Comparison of ENCODE assay signal across 21 cellular contexts in genomic region chr19:31392514-31392913, GRCh38. TPM values are rescaled to one million over a fixed set of nuclear protein-coding genes. Genes with fewer than 3 reads are reported as not detected.
DNase-seq lines count a peak whose midpoint lies in the region; ATAC-seq and TF ChIP-seq lines count a peak whose summit lies in the region.
"Had no signal": no experiment of that assay in that cellular context is flagged by ENCODE, and none has a peak within 500 bp of the region (broad histone marks: within the 10 kb centered on the region; RNA-seq: fewer than 3 reads in every experiment).

No MANE protein-coding gene starts in this region.

- H3K36me3 ChIP-seq in HEK293 (ENCODE audit: control insufficient read depth in 2 of 2, insufficient read depth in 1 of 2, low read length in 2 of 2) (no peaks in the 10 kb centered on the region), adipocyte (ENCODE audit: control insufficient read depth, insufficient read depth, low read length, severe bottlenecking) (no peaks in the 10 kb centered on the region)
- H3K36me3 ChIP-seq: SJCRH30 had no signal

- H3K4me3 ChIP-seq in HEK293 (ENCODE audit: low read depth, low read length) (no peak overlapping the region), adipocyte (ENCODE audit: low read length) (peak overlapping the region; percentile 36), fibroblast of villous mesenchyme (ENCODE audit: low read depth, low read length) (no peak overlapping the region)
- H3K4me3 ChIP-seq: SJCRH30 had no signal

- TF ChIP-seq CTCF in HEK293 (tag by site-specific recombination; IDR thresholded peaks at IDR 0.05): no peak
- no peak for TF ChIP-seq CTCF in fibroblast of villous mesenchyme (IDR thresholded peaks at IDR 0.05; ENCODE audit: insufficient read depth, low read depth, low read length)
- no peak for TF ChIP-seq CTCF in progenitor cell of endocrine pancreas (IDR thresholded peaks at IDR 0.05; ENCODE audit: unreplicated experiment)

- peaks cover 7% of the 10 kb centered on the region for H3K27me3 ChIP-seq in adipocyte (replicated peaks; ENCODE audit: control insufficient read depth, insufficient read depth, low read length)
- H3K27me3 ChIP-seq: SJCRH30 had no signal

- H3K9me3 ChIP-seq in HEK293 (ENCODE audit: control insufficient read depth, insufficient read depth, low read depth, low read length) (no peaks in the 10 kb centered on the region), adipocyte (ENCODE audit: control insufficient read depth, low read length) (no peaks in the 10 kb centered on the region)
- H3K9me3 ChIP-seq: SJCRH30 had no signal

- peak overlapping the region; percentile 96 for H3K27ac Mint-ChIP-seq in progenitor cell of endocrine pancreas
- H3K27ac Mint-ChIP-seq: B cell; CD4-positive, alpha-beta T cell had no signal

- H3K4me3 Mint-ChIP-seq in progenitor cell of endocrine pancreas (ENCODE audit: low read depth): peak overlapping the region; percentile 60
- H3K4me3 Mint-ChIP-seq: B cell; CD4-positive, alpha-beta T cell had no signal

- ATAC-seq in GM21360 (IDR thresholded peaks at IDR 0.05; ENCODE audit: unreplicated experiment): no peak
- ATAC-seq: PC-3 had no signal

- peaks cover 3% of the 10 kb centered on the region for H3K27me3 Mint-ChIP-seq in progenitor cell of endocrine pancreas
- H3K27me3 Mint-ChIP-seq: B cell had no signal

- H3K4me1 ChIP-seq in HEK293 (ENCODE audit: control insufficient read depth, insufficient read depth, low read length) (0 out of 2 replicates have a peak, but pooled peaks cover 2% of the 10 kb centered on the region), adipocyte (ENCODE audit: control insufficient read depth, insufficient read depth, low read length) (peaks cover 18% of the 10 kb centered on the region)

- CTCF ChIA-PET in HEK293 (lab: Yijun Ruan, JAX): interaction anchor here (1.0 kb wide), 2 partner anchors 27 to 56 kb away, joined by 3 to 4 read pairs; no protein-coding TSS in a partner anchor

- no peaks in the 10 kb centered on the region for H3K9me3 Mint-ChIP-seq in progenitor cell of endocrine pancreas (ENCODE audit: low read depth)
- H3K9me3 Mint-ChIP-seq: CD4-positive, alpha-beta T cell had no signal

- POLR2A ChIA-PET in HEK293 (lab: Yijun Ruan, JAX): no interaction called here

- H3K36me3 Mint-ChIP-seq in progenitor cell of endocrine pancreas (ENCODE audit: insufficient read depth): no peaks in the 10 kb centered on the region

- H3K27ac ChIP-seq in HEK293 (ENCODE audit: extremely low read depth, low read depth, low read length) (peak overlapping the region; percentile 44; the same call in 1 of the 2 replicates), caudate nucleus (ENCODE audit: low read depth, low read length) (no peak overlapping the region)
- H3K27ac ChIP-seq: RWPE1, SJCRH30 had no signal

- no peak overlapping the region for H3K9ac ChIP-seq in adipocyte (ENCODE audit: low read length)

- peak; percentile 51 for DNase-seq in adipocyte (ENCODE audit: low read depth)
- peak; percentile 45 for DNase-seq in fibroblast of villous mesenchyme (ENCODE audit: low read depth)
- no peak for DNase-seq in progenitor cell of endocrine pancreas (ENCODE audit: low spot score, unreplicated experiment)
- no peak for DNase-seq in NCI-H2081 (lab: John Stamatoyannopoulos, UW)
- no peak for DNase-seq in caudate nucleus (lab: John Stamatoyannopoulos, UW)
- DNase-seq: ACHN; CD4-positive, alpha-beta T cell; DMS53; GOT3; NCI-H1048; NCI-H345; NCI-H526 treated with DMSO at 0.1 percent for 48 hours; PC-3; SJCRH30; SW 1271 had no signal

- H3K4me1 Mint-ChIP-seq in progenitor cell of endocrine pancreas (ENCODE audit: low read depth): peaks cover 27% of the 10 kb centered on the region
- H3K4me1 Mint-ChIP-seq: B cell had no signal

TF ChIP-seq in HEK293, 187 proteins besides CTCF, POLR2A, EP300 and RAD21 (continues in another document):
- TF ChIP-seq ZNF248 (tag by site-specific recombination; IDR thresholded peaks at IDR 0.05): no peak
- TF ChIP-seq ZNF600 (tag by site-specific recombination; IDR thresholded peaks at IDR 0.05): no peak
- TF ChIP-seq ZNF501 (tag by site-specific recombination; IDR thresholded peaks at IDR 0.05): no peak
- TF ChIP-seq ZSCAN16 (tag by site-specific recombination; IDR thresholded peaks at IDR 0.05): no peak
- peak; percentile 76 for TF ChIP-seq ZEB2 (tag by site-specific recombination; IDR thresholded peaks at IDR 0.05)
- no peak for TF ChIP-seq ZBTB6 (tag by site-specific recombination; IDR thresholded peaks at IDR 0.05)
- no peak for TF ChIP-seq ZNF843 (tag by site-specific recombination; IDR thresholded peaks at IDR 0.05)
- no peak for TF ChIP-seq ZNF184 (tag by site-specific recombination; IDR thresholded peaks at IDR 0.05)
- TF ChIP-seq TSHZ1 (tag by site-specific recombination; IDR thresholded peaks at IDR 0.05; ENCODE audit: borderline replicate concordance): no peak
- no peak for TF ChIP-seq ZNF155 (tag by site-specific recombination; IDR thresholded peaks at IDR 0.05)
- TF ChIP-seq ZNF302 (tag by site-specific recombination; IDR thresholded peaks at IDR 0.05; ENCODE audit: low read depth): no peak
- no peak for TF ChIP-seq ZNF16 (tag by site-specific recombination; IDR thresholded peaks at IDR 0.05; ENCODE audit: low read depth)
- 0 out of 2 replicates have a peak, but pooled peaks have one; percentile 64 for TF ChIP-seq ZNF610 (tag by site-specific recombination; IDR thresholded peaks at IDR 0.05; ENCODE audit: borderline replicate concordance)
- TF ChIP-seq ZIC2 (tag by site-specific recombination; IDR thresholded peaks at IDR 0.05): no peak
- no peak for TF ChIP-seq ZNF223 (tag by site-specific recombination; IDR thresholded peaks at IDR 0.05)
- TF ChIP-seq ZFP37 (tag by site-specific recombination; IDR thresholded peaks at IDR 0.05): no peak
- TF ChIP-seq, protein P1, sequence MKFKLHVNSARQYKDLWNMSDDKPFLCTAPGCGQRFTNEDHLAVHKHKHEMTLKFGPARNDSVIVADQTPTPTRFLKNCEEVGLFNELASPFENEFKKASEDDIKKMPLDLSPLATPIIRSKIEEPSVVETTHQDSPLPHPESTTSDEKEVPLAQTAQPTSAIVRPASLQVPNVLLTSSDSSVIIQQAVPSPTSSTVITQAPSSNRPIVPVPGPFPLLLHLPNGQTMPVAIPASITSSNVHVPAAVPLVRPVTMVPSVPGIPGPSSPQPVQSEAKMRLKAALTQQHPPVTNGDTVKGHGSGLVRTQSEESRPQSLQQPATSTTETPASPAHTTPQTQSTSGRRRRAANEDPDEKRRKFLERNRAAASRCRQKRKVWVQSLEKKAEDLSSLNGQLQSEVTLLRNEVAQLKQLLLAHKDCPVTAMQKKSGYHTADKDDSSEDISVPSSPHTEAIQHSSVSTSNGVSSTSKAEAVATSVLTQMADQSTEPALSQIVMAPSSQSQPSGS (tag by site-specific recombination; IDR thresholded peaks at IDR 0.05; ENCODE audit: low read depth): peak; percentile 91
- no peak for TF ChIP-seq ZNF214 (tag by site-specific recombination; IDR thresholded peaks at IDR 0.05; ENCODE audit: borderline replicate concordance)
- TF ChIP-seq ZNF660 (tag by site-specific recombination; IDR thresholded peaks at IDR 0.05): peak; percentile 41
- no peak for TF ChIP-seq REPIN1 (tag by site-specific recombination; IDR thresholded peaks at IDR 0.05; ENCODE audit: low read depth)
- 0 out of 2 replicates have a peak, but pooled peaks have one; percentile 64 for TF ChIP-seq ZNF785 (tag by site-specific recombination; IDR thresholded peaks at IDR 0.05)
- TF ChIP-seq ZSCAN30 (tag by site-specific recombination; IDR thresholded peaks at IDR 0.05): no peak
- TF ChIP-seq ZNF560 (tag by site-specific recombination; IDR thresholded peaks at IDR 0.05; ENCODE audit: borderline replicate concordance): no peak
- TF ChIP-seq ZNF350 (tag by site-specific recombination; IDR thresholded peaks at IDR 0.05): no peak
- TF ChIP-seq ZNF157 (tag by site-specific recombination; IDR thresholded peaks at IDR 0.05): no peak
- peak; percentile 54; the same call in 1 of the 2 replicates for TF ChIP-seq ZBTB17 (tag by site-specific recombination; IDR thresholded peaks at IDR 0.05)
- no peak; the same call in 1 of the 2 replicates for TF ChIP-seq ZNF416 (tag by site-specific recombination; IDR thresholded peaks at IDR 0.05)

RNA-seq across cellular contexts. Expression of gene TSHZ3, which starts 43.3 kb away (rescaled TPM):
- 10.8 and 13.2 TPM in 2 replicates for total RNA-seq in fibroblast of villous mesenchyme
- total RNA-seq in progenitor cell of endocrine pancreas: 15.0 and 15.5 TPM in 2 replicates
- total RNA-seq: G401, MCF 10A had no signal

Comparison
In these comparisons a context has a peak if more than half of its experiments do, and no peak if none do; other contexts are left out.
1. DNase-seq: peak in adipocyte (single experiment) and fibroblast of villous mesenchyme (single experiment); none in progenitor cell of endocrine pancreas (single experiment), NCI-H2081 (0 of 2) and caudate nucleus (0 of 61).